Comparison of ENCODE assay signal across 15 cellular contexts in genomic region chr9:73916016-73916673, GRCh38.
A peak's percentile ranks its signal among the peaks of the same experiment; 100 is the strongest.
DNase-seq lines count a peak whose midpoint lies in the region; ATAC-seq and TF ChIP-seq lines count a peak whose summit lies in the region.
"Had no signal": no experiment of that assay in that cellular context is flagged by ENCODE, and none has a peak within 500 bp of the region (broad histone marks: within the 10 kb centered on the region; RNA-seq: fewer than 3 reads in every experiment).

No MANE protein-coding gene starts in this region.

- no peak overlapping the region for H2BK120ac ChIP-seq in H9 (ENCODE audit: low read depth, low read length, poor library complexity, severe bottlenecking)

- no peak overlapping the region for H2BK15ac ChIP-seq in H9 (ENCODE audit: low read depth, low read length)

- H3K18ac ChIP-seq in H9 (ENCODE audit: insufficient read length, low read depth, low read length) = no peak overlapping the region

- H4K5ac ChIP-seq in H9 (ENCODE audit: insufficient read length, low read depth, low read length) = no peak overlapping the region

- H3K9me3 Mint-ChIP-seq in H9 (no peaks in the 10 kb centered on the region), WTC11 (0 out of 2 replicates have a peak, but pooled peaks cover 2% of the 10 kb centered on the region)
- H3K9me3 Mint-ChIP-seq: CD8-positive, alpha-beta T cell; T-helper 1 cell treated with Interleukin-12 subunit alpha and Interleukin-12 subunit beta and Interleukin-4 antibody, amounts not matched to agents 30 μg/mL and 1 μg/mL, for 36 hours had no signal

- peak overlapping the region; percentile 43 for H2AFZ ChIP-seq in H9 (ENCODE audit: low read length)

- peaks cover 13 to 25% of the 10 kb centered on the region in 2 experiments for H3K4me1 Mint-ChIP-seq in H9
- H3K4me1 Mint-ChIP-seq in WTC11 = peaks cover 27% of the 10 kb centered on the region

- CTCF ChIA-PET in WTC11 (lab: Charles Lee) = interaction anchor here (0.6 to 1.3 kb wide), 12 partner anchors 10 to 647 kb away, joined by 3 to 5 read pairs (median 3); no protein-coding TSS in a partner anchor

- H3T11ph ChIP-seq in H9 (ENCODE audit: low read length) = no peak overlapping the region

- DNase-seq in ACHN = peak; percentile 38
- peak; percentile 45 for DNase-seq in H9
- peak; percentile 14 for DNase-seq in WTC11 (ENCODE audit: low spot score)
- DNase-seq in iPS-NIHi7 (ENCODE audit: extremely low spot score) = peak; percentile 54
- DNase-seq in COLO668 (lab: John Stamatoyannopoulos, UW; ENCODE audit: unreplicated experiment) = no peak
- DNase-seq in activated T-cell treated with anti-CD3 and anti-CD28 coated beads for 4 hours = no peak
- DNase-seq in germinal center (ENCODE audit: low spot score) = no peak
- DNase-seq: CD8-positive, alpha-beta T cell; HFFc6; left lung; NCI-H226; stimulated activated CD8-positive, alpha-beta memory T cell treated with anti-CD3 and anti-CD28 coated beads, Interleukin-4, amount 100 ng/mL, for 48 hours had no signal

- no peak overlapping the region for H3K56ac ChIP-seq in H9 (ENCODE audit: insufficient read length, low read depth, low read length)

- POLR2A ChIA-PET in WTC11 (lab: Charles Lee) = no interaction called here

- no peak overlapping the region for H3K23ac ChIP-seq in H9 (ENCODE audit: insufficient read length, low read depth, low read length)

- H2AK5ac ChIP-seq in H9 (ENCODE audit: insufficient read length, low read length) = no peak overlapping the region

- peaks cover 10% of the 10 kb centered on the region; the same call in 1 of the 2 replicates for H3K4me1 ChIP-seq in H9 (ENCODE audit: insufficient read depth, low read length)
- H3K4me1 ChIP-seq: left lung had no signal

- H2BK20ac ChIP-seq in H9 (ENCODE audit: low read depth, low read length, poor library complexity, severe bottlenecking) = no peak overlapping the region

- no peaks in the 10 kb centered on the region for H3K27me3 ChIP-seq in H9 (ENCODE audit: insufficient read depth, low read length)
- H3K27me3 ChIP-seq: left lung had no signal

- H2BK12ac ChIP-seq in H9 (ENCODE audit: insufficient read length, low read depth, low read length) = no peak overlapping the region

- no peak overlapping the region for H3K14ac ChIP-seq in H9 (ENCODE audit: insufficient read depth, low read length)

- H3K79me1 ChIP-seq in H9 (ENCODE audit: insufficient read depth, low read depth, low read length, poor library complexity, severe bottlenecking) = no peaks in the 10 kb centered on the region

- H3K4me3 Mint-ChIP-seq in H9 (no peak overlapping the region), WTC11 (no peak overlapping the region)
- H3K4me3 Mint-ChIP-seq: CD8-positive, alpha-beta T cell; HFFc6; T-helper 1 cell treated with Interleukin-12 subunit alpha and Interleukin-12 subunit beta and Interleukin-4 antibody, amounts not matched to agents 30 μg/mL and 1 μg/mL, for 36 hours had no signal

- in situ Hi-C loops in ACHN (cut with HindIII; ENCODE audit: low pct_ligation_motif_present, low pct_unique_long_range_greater_than_20kb, low sequenced_read_pairs) = no loop called here

- no peaks in the 10 kb centered on the region for H3K27me3 Mint-ChIP-seq in H9 (ENCODE audit: low read depth)
- H3K27me3 Mint-ChIP-seq in WTC11 (ENCODE audit: low read depth) = no peaks in the 10 kb centered on the region

- peaks cover 0 to 2% (median 0%) of the 10 kb centered on the region in 3 experiments; a peak in 1 of 7 replicates for H3K36me3 Mint-ChIP-seq in H9 (ENCODE audit: insufficient read depth in 1 of 3, low read depth in 3 of 3)
- H3K36me3 Mint-ChIP-seq in WTC11 = no peaks in the 10 kb centered on the region
- H3K36me3 Mint-ChIP-seq: CD8-positive, alpha-beta T cell had no signal

- TF ChIP-seq CTCF in H9 (conservative IDR thresholded peaks at IDR 0.05) = peak; percentile 67
- no peak for TF ChIP-seq CTCF in WTC11 (IDR thresholded peaks at IDR 0.05)

- H3K79me2 ChIP-seq in H9 (ENCODE audit: insufficient read depth, low read length) = no peaks in the 10 kb centered on the region

- no peak overlapping the region for H2BK5ac ChIP-seq in H9 (ENCODE audit: insufficient read length, low read length)

- no peaks in the 10 kb centered on the region for H3K9me3 ChIP-seq in H9 (ENCODE audit: control insufficient read depth, low read depth, low read length)
- H3K9me3 ChIP-seq: left lung had no signal

- no peak overlapping the region for H3K27ac ChIP-seq in H9 (ENCODE audit: insufficient read length, low read depth, low read length)
- H3K27ac ChIP-seq: HL-60, left lung had no signal

- no peak overlapping the region for H4K91ac ChIP-seq in H9 (ENCODE audit: insufficient read length, low read depth, low read length)

- no peak overlapping the region for H3K4me2 ChIP-seq in H9 (ENCODE audit: insufficient read depth, insufficient read length, low read length)

- H4K8ac ChIP-seq in H9 (replicated peaks; ENCODE audit: insufficient read length, low read depth, low read length) = no peak overlapping the region

- peak; percentile 92 for ATAC-seq in WTC11
- ATAC-seq in GM19455 (IDR thresholded peaks at IDR 0.05; ENCODE audit: unreplicated experiment) = no peak
- ATAC-seq: CD8-positive, alpha-beta T cell; left lung had no signal

- peak overlapping the region in 2 of 3 experiments; percentile 44 to 61; a peak in 3 of 7 replicates for H3K27ac Mint-ChIP-seq in H9
- peak overlapping the region; percentile 51; the same call in 1 of the 2 replicates for H3K27ac Mint-ChIP-seq in WTC11
- H3K27ac Mint-ChIP-seq: CD8-positive, alpha-beta T cell; HFFc6; T-helper 1 cell treated with Interleukin-12 subunit alpha and Interleukin-12 subunit beta and Interleukin-4 antibody, amounts not matched to agents 30 μg/mL and 1 μg/mL, for 36 hours had no signal

- no peaks in the 10 kb centered on the region for H3K23me2 ChIP-seq in H9 (ENCODE audit: insufficient read length, low read depth, low read length, poor library complexity, severe bottlenecking)

- no peak overlapping the region for H3K4ac ChIP-seq in H9 (ENCODE audit: low read depth, low read length)

- no CpG with 5 or more reads among the region's 6 CpGs for WGBS in H9 (ENCODE audit: extremely low coverage, insufficient read length, low lambda C conversion rate)

- no peak overlapping the region for H3K9ac ChIP-seq in H9 (ENCODE audit: extremely low read depth, insufficient read length, low read length)

- no peaks in the 10 kb centered on the region for H4K20me1 ChIP-seq in H9 (ENCODE audit: control insufficient read depth, insufficient read depth, insufficient read length)

TF ChIP-seq in WTC11, 78 proteins besides CTCF, POLR2A, EP300 and RAD21:
- TF ChIP-seq SP1 (CRISPR knock-in tag; conservative IDR thresholded peaks at IDR 0.05) = no peak
- no peak for TF ChIP-seq ARID4B (CRISPR knock-in tag; IDR thresholded peaks at IDR 0.05; ENCODE audit: borderline replicate concordance)
- TF ChIP-seq ETV6 (CRISPR knock-in tag; IDR thresholded peaks at IDR 0.05) = no peak
- no peak for TF ChIP-seq ZMAT4 (CRISPR knock-in tag; IDR thresholded peaks at IDR 0.05)
- no peak for TF ChIP-seq NR1H2 (CRISPR knock-in tag; IDR thresholded peaks at IDR 0.05)
- TF ChIP-seq ZNF396 (CRISPR knock-in tag; IDR thresholded peaks at IDR 0.05; ENCODE audit: borderline replicate concordance) = no peak
- TF ChIP-seq ZNF416 (CRISPR knock-in tag; IDR thresholded peaks at IDR 0.05) = no peak
- no peak for TF ChIP-seq KAT7 (CRISPR knock-in tag; IDR thresholded peaks at IDR 0.05; ENCODE audit: borderline replicate concordance)

Comparison
In these comparisons a context has a peak if more than half of its experiments do, and no peak if none do; other contexts are left out.
1. DNase-seq: peak in ACHN (single experiment), H9 (single experiment), WTC11 (single experiment) and iPS-NIHi7 (single experiment); none in COLO668 (single experiment), activated T-cell treated with anti-CD3 and anti-CD28 coated beads for 4 hours (single experiment) and germinal center (single experiment).